ENCODE assay signal across 1 cellular context in genomic region chr6:31493875-31494694, GRCh38.
TF ChIP-seq lines count a peak whose summit lies in the region.

No MANE protein-coding gene starts in this region.

TF ChIP-seq in K562, 482 proteins besides CTCF, POLR2A, EP300 and RAD21 (continues in another document):
- TF ChIP-seq TFAM (CRISPR knock-in tag; conservative IDR thresholded peaks at IDR 0.05) (no peak), ETS1 (conservative IDR thresholded peaks at IDR 0.05; ENCODE audit: control insufficient read depth, low read depth, low read length) (0 out of 2 replicates have a peak, but pooled peaks have one; percentile 53), E4F1 (CRISPR knock-in tag; IDR thresholded peaks at IDR 0.05; ENCODE audit: borderline replicate concordance) (no peak), TCF7 (IDR thresholded peaks at IDR 0.05; ENCODE audit: borderline replicate concordance) (0 out of 2 replicates have a peak, but pooled peaks have one; percentile 45), ZNF699 (CRISPR knock-in tag; IDR thresholded peaks at IDR 0.05; ENCODE audit: insufficient replicate concordance) (no peak), STAT5A (IDR thresholded peaks at IDR 0.05; ENCODE audit: borderline replicate concordance, low read length) (no peak), ZFPM2 (CRISPR knock-in tag; IDR thresholded peaks at IDR 0.05) (no peak), JUNB (CRISPR knock-in tag; conservative IDR thresholded peaks at IDR 0.05) (no peak), ATF1 (CRISPR knock-in tag; IDR thresholded peaks at IDR 0.05) (no peak), ATF1 (tag; IDR thresholded peaks at IDR 0.05) (peak; percentile 44), KHSRP (IDR thresholded peaks at IDR 0.05) (no peak), BRD9 (IDR thresholded peaks at IDR 0.05; ENCODE audit: low read depth, partially characterized antibody) (peak; percentile 96), TCFL5 (CRISPR knock-in tag; conservative IDR thresholded peaks at IDR 0.05) (no peak), EGR1 (conservative IDR thresholded peaks at IDR 0.05) (peak; percentile 80), MBD2 (IDR thresholded peaks at IDR 0.05; ENCODE audit: borderline replicate concordance, low read depth) (0 out of 2 replicates have a peak, but pooled peaks have one; percentile 3), HMGXB4 (CRISPR knock-in tag; IDR thresholded peaks at IDR 0.05) (peak; percentile 88), HNRNPK (IDR thresholded peaks at IDR 0.05; ENCODE audit: low read depth, low read length, poor library complexity, severe bottlenecking) (no peak), ZNF311 (CRISPR knock-in tag; IDR thresholded peaks at IDR 0.05) (no peak), SMARCA4 (IDR thresholded peaks at IDR 0.05) (peak; percentile 49; the same call in 1 of the 2 replicates), MED1 (CRISPR knock-in tag; IDR thresholded peaks at IDR 0.05; ENCODE audit: borderline replicate concordance) (no peak), ATF7 (IDR thresholded peaks at IDR 0.05) (peak; percentile 54; the same call in 1 of the 2 replicates), BMI1 (IDR thresholded peaks at IDR 0.05; ENCODE audit: low read length) (no peak), GATAD2B (IDR thresholded peaks at IDR 0.05; ENCODE audit: borderline replicate concordance) (0 out of 2 replicates have a peak, but pooled peaks have one; percentile 48), PHF8 (IDR thresholded peaks at IDR 0.05; ENCODE audit: borderline replicate concordance, low read length) (peak; percentile 54), HNRNPL (IDR thresholded peaks at IDR 0.05; ENCODE audit: low read depth, low read length) (no peak), MXI1 (IDR thresholded peaks at IDR 0.05; ENCODE audit: low read depth, low read length) (no peak), ZNF133 (CRISPR knock-in tag; IDR thresholded peaks at IDR 0.05) (no peak), MNT (conservative IDR thresholded peaks at IDR 0.05) (peak; percentile 58 to 67; a peak in 3 of 4 replicates), ELF1 (tag; IDR thresholded peaks at IDR 0.05) (no peak), POU5F1 (IDR thresholded peaks at IDR 0.05; ENCODE audit: borderline replicate concordance, low read depth, low read length, partially characterized antibody) (no peak), MAZ (CRISPR knock-in tag; conservative IDR thresholded peaks at IDR 0.05 in 1 of 2, IDR thresholded peaks at IDR 0.05 in 1 of 2) (peak in 1 of 2 experiments; percentile 78; a peak in 1 of 4 replicates), RBBP5 (IDR thresholded peaks at IDR 0.05; ENCODE audit: borderline replicate concordance, insufficient read depth, low read length, poor library complexity, severe bottlenecking) (peak; percentile 67), SRSF7 (optimal IDR thresholded peaks at IDR 0.05; ENCODE audit: low read depth, low read length) (no peak), PHB2 (IDR thresholded peaks at IDR 0.05; ENCODE audit: low read depth) (no peak), MCM3 (IDR thresholded peaks at IDR 0.05) (no peak), BRD4 (IDR thresholded peaks at IDR 0.05) (peak; percentile 19; the same call in 1 of the 2 replicates), CBFB (CRISPR knock-in tag; IDR thresholded peaks at IDR 0.05) (no peak)
- TF ChIP-seq, protein P1, sequence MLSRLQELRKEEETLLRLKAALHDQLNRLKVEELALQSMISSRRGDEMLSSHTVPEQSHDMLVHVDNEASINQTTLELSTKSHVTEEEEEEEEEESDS (CRISPR knock-in tag; IDR thresholded peaks at IDR 0.05), result no peak
- TF ChIP-seq, protein P2, sequence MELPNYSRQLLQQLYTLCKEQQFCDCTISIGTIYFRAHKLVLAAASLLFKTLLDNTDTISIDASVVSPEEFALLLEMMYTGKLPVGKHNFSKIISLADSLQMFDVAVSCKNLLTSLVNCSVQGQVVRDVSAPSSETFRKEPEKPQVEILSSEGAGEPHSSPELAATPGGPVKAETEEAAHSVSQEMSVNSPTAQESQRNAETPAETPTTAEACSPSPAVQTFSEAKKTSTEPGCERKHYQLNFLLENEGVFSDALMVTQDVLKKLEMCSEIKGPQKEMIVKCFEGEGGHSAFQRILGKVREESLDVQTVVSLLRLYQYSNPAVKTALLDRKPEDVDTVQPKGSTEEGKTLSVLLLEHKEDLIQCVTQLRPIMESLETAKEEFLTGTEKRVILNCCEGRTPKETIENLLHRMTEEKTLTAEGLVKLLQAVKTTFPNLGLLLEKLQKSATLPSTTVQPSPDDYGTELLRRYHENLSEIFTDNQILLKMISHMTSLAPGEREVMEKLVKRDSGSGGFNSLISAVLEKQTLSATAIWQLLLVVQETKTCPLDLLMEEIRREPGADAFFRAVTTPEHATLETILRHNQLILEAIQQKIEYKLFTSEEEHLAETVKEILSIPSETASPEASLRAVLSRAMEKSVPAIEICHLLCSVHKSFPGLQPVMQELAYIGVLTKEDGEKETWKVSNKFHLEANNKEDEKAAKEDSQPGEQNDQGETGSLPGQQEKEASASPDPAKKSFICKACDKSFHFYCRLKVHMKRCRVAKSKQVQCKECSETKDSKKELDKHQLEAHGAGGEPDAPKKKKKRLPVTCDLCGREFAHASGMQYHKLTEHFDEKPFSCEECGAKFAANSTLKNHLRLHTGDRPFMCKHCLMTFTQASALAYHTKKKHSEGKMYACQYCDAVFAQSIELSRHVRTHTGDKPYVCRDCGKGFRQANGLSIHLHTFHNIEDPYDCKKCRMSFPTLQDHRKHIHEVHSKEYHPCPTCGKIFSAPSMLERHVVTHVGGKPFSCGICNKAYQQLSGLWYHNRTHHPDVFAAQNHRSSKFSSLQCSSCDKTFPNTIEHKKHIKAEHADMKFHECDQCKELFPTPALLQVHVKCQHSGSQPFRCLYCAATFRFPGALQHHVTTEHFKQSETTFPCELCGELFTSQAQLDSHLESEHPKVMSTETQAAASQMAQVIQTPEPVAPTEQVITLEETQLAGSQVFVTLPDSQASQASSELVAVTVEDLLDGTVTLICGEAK (IDR thresholded peaks at IDR 0.05), result peak; percentile 52; the same call in 1 of the 2 replicates
- TF ChIP-seq, protein P2 (CRISPR knock-in tag; IDR thresholded peaks at IDR 0.05), result no peak
- TF ChIP-seq, protein P3, sequence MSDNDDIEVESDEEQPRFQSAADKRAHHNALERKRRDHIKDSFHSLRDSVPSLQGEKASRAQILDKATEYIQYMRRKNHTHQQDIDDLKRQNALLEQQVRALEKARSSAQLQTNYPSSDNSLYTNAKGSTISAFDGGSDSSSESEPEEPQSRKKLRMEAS (CRISPR knock-in tag; IDR thresholded peaks at IDR 0.05), result no peak; the same call in 1 of the 2 replicates
- TF ChIP-seq, protein P4, sequence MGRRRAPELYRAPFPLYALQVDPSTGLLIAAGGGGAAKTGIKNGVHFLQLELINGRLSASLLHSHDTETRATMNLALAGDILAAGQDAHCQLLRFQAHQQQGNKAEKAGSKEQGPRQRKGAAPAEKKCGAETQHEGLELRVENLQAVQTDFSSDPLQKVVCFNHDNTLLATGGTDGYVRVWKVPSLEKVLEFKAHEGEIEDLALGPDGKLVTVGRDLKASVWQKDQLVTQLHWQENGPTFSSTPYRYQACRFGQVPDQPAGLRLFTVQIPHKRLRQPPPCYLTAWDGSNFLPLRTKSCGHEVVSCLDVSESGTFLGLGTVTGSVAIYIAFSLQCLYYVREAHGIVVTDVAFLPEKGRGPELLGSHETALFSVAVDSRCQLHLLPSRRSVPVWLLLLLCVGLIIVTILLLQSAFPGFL (CRISPR knock-in tag; IDR thresholded peaks at IDR 0.05), result peak; percentile 59; the same call in 1 of the 2 replicates
- TF ChIP-seq, protein P5, sequence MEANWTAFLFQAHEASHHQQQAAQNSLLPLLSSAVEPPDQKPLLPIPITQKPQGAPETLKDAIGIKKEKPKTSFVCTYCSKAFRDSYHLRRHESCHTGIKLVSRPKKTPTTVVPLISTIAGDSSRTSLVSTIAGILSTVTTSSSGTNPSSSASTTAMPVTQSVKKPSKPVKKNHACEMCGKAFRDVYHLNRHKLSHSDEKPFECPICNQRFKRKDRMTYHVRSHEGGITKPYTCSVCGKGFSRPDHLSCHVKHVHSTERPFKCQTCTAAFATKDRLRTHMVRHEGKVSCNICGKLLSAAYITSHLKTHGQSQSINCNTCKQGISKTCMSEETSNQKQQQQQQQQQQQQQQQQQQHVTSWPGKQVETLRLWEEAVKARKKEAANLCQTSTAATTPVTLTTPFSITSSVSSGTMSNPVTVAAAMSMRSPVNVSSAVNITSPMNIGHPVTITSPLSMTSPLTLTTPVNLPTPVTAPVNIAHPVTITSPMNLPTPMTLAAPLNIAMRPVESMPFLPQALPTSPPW (CRISPR knock-in tag; IDR thresholded peaks at IDR 0.05), result peak; percentile 67
- TF ChIP-seq, protein P6, sequence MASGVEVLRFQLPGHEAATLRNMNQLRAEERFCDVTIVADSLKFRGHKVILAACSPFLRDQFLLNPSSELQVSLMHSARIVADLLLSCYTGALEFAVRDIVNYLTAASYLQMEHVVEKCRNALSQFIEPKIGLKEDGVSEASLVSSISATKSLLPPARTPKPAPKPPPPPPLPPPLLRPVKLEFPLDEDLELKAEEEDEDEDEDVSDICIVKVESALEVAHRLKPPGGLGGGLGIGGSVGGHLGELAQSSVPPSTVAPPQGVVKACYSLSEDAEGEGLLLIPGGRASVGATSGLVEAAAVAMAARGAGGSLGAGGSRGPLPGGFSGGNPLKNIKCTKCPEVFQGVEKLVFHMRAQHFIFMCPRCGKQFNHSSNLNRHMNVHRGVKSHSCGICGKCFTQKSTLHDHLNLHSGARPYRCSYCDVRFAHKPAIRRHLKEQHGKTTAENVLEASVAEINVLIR (CRISPR knock-in tag; IDR thresholded peaks at IDR 0.05), result no peak
